Comparison of ENCODE assay signal across 8 cellular contexts in genomic region chr20:17536944-17537444, GRCh38. TPM values are rescaled to one million over a fixed set of nuclear protein-coding genes. Genes with fewer than 3 reads are reported as not detected.
DNase-seq lines count a peak whose midpoint lies in the region; ATAC-seq and TF ChIP-seq lines count a peak whose summit lies in the region.

No MANE protein-coding gene starts in this region.

- H2BK120ac ChIP-seq in mesendoderm (ENCODE audit: low read depth, low read length), result no peak overlapping the region

- no peak overlapping the region for H2BK15ac ChIP-seq in mesendoderm (replicated peaks; ENCODE audit: low read depth)

- H3K18ac ChIP-seq in mesendoderm (ENCODE audit: low read length), result no peak overlapping the region

- H3K79me1 ChIP-seq in mesendoderm (ENCODE audit: low read length), result no peaks in the 10 kb centered on the region

- H3K27ac ChIP-seq in CD4-positive, CD25-positive, alpha-beta regulatory T cell (ENCODE audit: insufficient read depth, low read length, poor library complexity, severe bottlenecking), result no peak overlapping the region
- H3K27ac ChIP-seq in dorsolateral prefrontal cortex (no peak overlapping the region), mesendoderm (ENCODE audit: low read depth, low read length) (no peak overlapping the region)

- WGBS in mesendoderm (ENCODE audit: extremely low coverage, insufficient coverage, low lambda C conversion rate), result no CpG with 5 or more reads among the region's 6 CpGs

- H3K4me3 ChIP-seq in CD4-positive, CD25-positive, alpha-beta regulatory T cell (ENCODE audit: low read depth, low read length), result no peak overlapping the region
- H3K4me3 ChIP-seq in dorsolateral prefrontal cortex, result no peak overlapping the region
- no peak overlapping the region for H3K4me3 ChIP-seq in mesendoderm (ENCODE audit: low read length)

- peaks cover 4% of the 10 kb centered on the region for H3K4me1 ChIP-seq in CD4-positive, CD25-positive, alpha-beta regulatory T cell (ENCODE audit: control insufficient read depth, insufficient read depth, low read length, poor library complexity, severe bottlenecking)
- peaks cover 1% of the 10 kb centered on the region for H3K4me1 ChIP-seq in mesendoderm (ENCODE audit: control insufficient read depth, low read depth, low read length)

- no peaks in the 10 kb centered on the region for H3K9me3 Mint-ChIP-seq in CD4-positive, CD25-positive, alpha-beta regulatory T cell

- peak; percentile 66 to 93 (median 88) for TF ChIP-seq CTCF in dorsolateral prefrontal cortex (IDR thresholded peaks at IDR 0.05 in 54 of 56, conservative IDR thresholded peaks at IDR 0.05 in 2 of 56; ENCODE audit: low read depth in 1 of 56, partially characterized antibody in 56 of 56)

- no peak overlapping the region for H4K8ac ChIP-seq in mesendoderm (ENCODE audit: low read depth, low read length)

- peak; percentile 38 to 77 (median 67) for DNase-seq in CD4-positive, CD25-positive, alpha-beta regulatory T cell
- DNase-seq in NCI-H748 (lab: John Stamatoyannopoulos, UW; ENCODE audit: unreplicated experiment) (peak; percentile 87), dorsolateral prefrontal cortex (peak in 8 of 10 donors; percentile 49 to 72 (median 68)), mesendoderm (peak; percentile 94)
- peak; percentile 52 to 53 for DNase-seq in activated CD4-positive, alpha-beta T cell treated with anti-CD3 and anti-CD28 coated beads, Interleukin-2, amount 50 U/mL, for 4 hours
- peak; percentile 42 for DNase-seq in stimulated activated CD8-positive, alpha-beta memory T cell treated with anti-CD3 and anti-CD28 coated beads, Interleukin-4, amount 100 ng/mL, for 24 hours (ENCODE audit: low read depth)

- H3K4me2 ChIP-seq in mesendoderm (ENCODE audit: low read length), result no peak overlapping the region

- H3K27me3 ChIP-seq in CD4-positive, CD25-positive, alpha-beta regulatory T cell (ENCODE audit: control insufficient read depth, insufficient read depth, low read length), result peaks cover 10% of the 10 kb centered on the region
- H3K27me3 ChIP-seq in dorsolateral prefrontal cortex, result peaks cover 0 to 5% (median 0%) of the 10 kb centered on the region in 45 donors
- no peaks in the 10 kb centered on the region for H3K27me3 ChIP-seq in mesendoderm (ENCODE audit: insufficient read depth, low read length, poor library complexity)

- H2BK5ac ChIP-seq in mesendoderm (ENCODE audit: low read length), result no peak overlapping the region

- no peak overlapping the region for H4K5ac ChIP-seq in mesendoderm (ENCODE audit: low read length)

- no peak overlapping the region for H3K4ac ChIP-seq in mesendoderm (ENCODE audit: low read depth, low read length)

- peaks cover 0 to 4% (median 0%) of the 10 kb centered on the region in 4 donors for H3K4me1 Mint-ChIP-seq in CD4-positive, CD25-positive, alpha-beta regulatory T cell

- H3K56ac ChIP-seq in mesendoderm (ENCODE audit: low read length), result peak overlapping the region; percentile 46

- H3K4me3 Mint-ChIP-seq in CD4-positive, CD25-positive, alpha-beta regulatory T cell, result no peak overlapping the region

- no peak overlapping the region for H3K27ac Mint-ChIP-seq in CD4-positive, CD25-positive, alpha-beta regulatory T cell

- no peaks in the 10 kb centered on the region for H3K36me3 Mint-ChIP-seq in CD4-positive, CD25-positive, alpha-beta regulatory T cell

- H3K79me2 ChIP-seq in mesendoderm (ENCODE audit: control insufficient read depth, insufficient read depth, low read length), result no peaks in the 10 kb centered on the region

- ATAC-seq in CD4-positive, CD25-positive, alpha-beta regulatory T cell (ENCODE audit: low read depth in 2 of 2), result peak; percentile 87 to 96
- peak; percentile 83 for ATAC-seq in GM19351 (IDR thresholded peaks at IDR 0.05; ENCODE audit: unreplicated experiment)
- ATAC-seq in HG03520 (IDR thresholded peaks at IDR 0.05; ENCODE audit: unreplicated experiment), result peak; percentile 76

- H3K36me3 ChIP-seq in CD4-positive, CD25-positive, alpha-beta regulatory T cell (ENCODE audit: control insufficient read depth, insufficient read depth, low read length), result no peaks in the 10 kb centered on the region
- no peaks in the 10 kb centered on the region for H3K36me3 ChIP-seq in mesendoderm (ENCODE audit: control insufficient read depth, insufficient read depth, low read length)

- H2AK5ac ChIP-seq in mesendoderm (ENCODE audit: low read length), result no peak overlapping the region

- peaks cover 47% of the 10 kb centered on the region for H3K27me3 Mint-ChIP-seq in CD4-positive, CD25-positive, alpha-beta regulatory T cell

- intact Hi-C loops in dorsolateral prefrontal cortex (cut with DNase I), result loop anchor here (1.0 to 5.0 kb wide), 5 partner anchors 35 to 360 kb away; partner anchors contain the start of genes DSTN (in 1 of the 2) and RRBP1 (in 1 of the 2)

- no peak overlapping the region for H3K23ac ChIP-seq in mesendoderm (ENCODE audit: low read length)

- H3K9me3 ChIP-seq in CD4-positive, CD25-positive, alpha-beta regulatory T cell (ENCODE audit: control insufficient read depth in 2 of 2, low read length in 2 of 2), result no peaks in the 10 kb centered on the region

- H3K9ac ChIP-seq in mesendoderm (ENCODE audit: low read length), result peak overlapping the region; percentile 19

RNA-seq across cellular contexts. Expression of gene BFSP1, which starts 5.8 kb away (rescaled TPM):
- 0.39 TPM for total RNA-seq in CD4-positive, CD25-positive, alpha-beta regulatory T cell
- polyA plus RNA-seq in CD4-positive, CD25-positive, alpha-beta regulatory T cell, result under 1 TPM in 1 of 4 donors, not detected in 3; 0.12 TPM
- total RNA-seq in dorsolateral prefrontal cortex, result 1 to 10 TPM in 114 of 120 experiments, under 1 TPM in 6; 0.67 to 6.9 (median 3.2) TPM
- polyA plus RNA-seq in mesendoderm (2013, experiment 1 of 2), result 2.2 TPM
- 2.4 TPM for polyA plus RNA-seq in mesendoderm (2013, experiment 2 of 2)

RNA-seq across cellular contexts. Expression of gene DSTN, which starts 32.9 kb away (rescaled TPM):
- 50.6 TPM for total RNA-seq in CD4-positive, CD25-positive, alpha-beta regulatory T cell
- polyA plus RNA-seq in CD4-positive, CD25-positive, alpha-beta regulatory T cell, result 100 to 1,000 TPM in 3 of 4 donors, 10 to 100 TPM in 1; 93.9 to 145 (median 116) TPM
- total RNA-seq in dorsolateral prefrontal cortex, result 100 to 1,000 TPM; 105 to 421 (median 232) TPM
- 278 TPM for polyA plus RNA-seq in mesendoderm (2013, experiment 1 of 2)
- polyA plus RNA-seq in mesendoderm (2013, experiment 2 of 2), result 278 TPM

Comparison
In these comparisons a context has a peak if more than half of its experiments do, and no peak if none do; other contexts are left out.
1. DNase-seq: peak in every context shown above with its lines; median percentile 94 in mesendoderm; 87 in NCI-H748; 68 in dorsolateral prefrontal cortex; 67 in CD4-positive, CD25-positive, alpha-beta regulatory T cell; 52 in activated CD4-positive, alpha-beta T cell treated with anti-CD3 and anti-CD28 coated beads, Interleukin-2, amount 50 U/mL, for 4 hours; 42 in stimulated activated CD8-positive, alpha-beta memory T cell treated with anti-CD3 and anti-CD28 coated beads, Interleukin-4, amount 100 ng/mL, for 24 hours.